In the genomic region with DNA sequence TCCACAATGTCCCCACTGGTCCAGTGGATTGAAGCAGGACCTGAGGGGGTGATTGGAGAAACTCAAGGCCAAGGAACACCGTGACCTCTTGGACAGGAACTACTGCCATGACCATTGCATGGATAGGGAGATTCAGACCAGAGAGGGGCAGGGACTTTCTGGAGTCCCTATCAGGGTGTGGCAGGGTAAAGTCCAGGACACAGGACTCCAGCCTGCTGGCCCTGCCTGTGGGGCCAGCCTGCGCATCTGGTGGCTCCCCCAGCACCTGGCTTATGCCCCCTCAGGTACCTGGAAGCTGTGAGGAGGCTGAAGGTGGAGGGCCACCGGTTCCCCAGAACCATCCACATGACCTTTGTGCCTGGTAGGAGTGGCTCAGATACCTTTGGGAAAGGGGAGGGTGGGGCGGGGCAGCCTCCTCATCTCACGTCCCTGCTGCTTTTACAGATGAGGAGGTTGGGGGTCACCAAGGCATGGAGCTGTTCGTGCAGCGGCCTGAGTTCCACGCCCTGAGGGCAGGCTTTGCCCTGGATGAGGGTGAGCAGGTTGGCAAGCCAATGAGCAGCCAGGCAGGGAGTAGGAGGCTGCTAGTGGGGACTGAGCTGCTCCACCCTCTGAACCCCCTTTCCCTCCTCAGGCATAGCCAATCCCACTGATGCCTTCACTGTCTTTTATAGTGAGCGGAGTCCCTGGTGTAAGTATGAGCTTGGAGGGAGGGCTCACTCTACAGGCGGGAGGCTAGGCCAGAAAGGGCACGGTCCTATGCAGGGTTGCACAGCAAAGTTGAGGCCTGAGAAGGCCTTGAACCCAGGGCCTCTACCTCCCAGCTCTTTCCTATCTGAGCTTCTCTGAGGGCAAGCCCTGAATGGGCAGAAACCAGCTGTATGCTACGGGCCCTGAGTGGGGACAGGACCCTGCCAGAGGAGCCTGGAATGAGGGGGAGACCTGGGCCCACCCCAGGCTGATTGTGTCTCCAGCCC, we compare ENCODE assay signal across 16 cellular contexts. TPM values are rescaled to one million over a fixed set of nuclear protein-coding genes. Genes with fewer than 3 reads are reported as not detected.
A peak's percentile ranks its signal among the peaks of the same experiment; 100 is the strongest.
DNase-seq lines count a peak whose midpoint lies in the region; ATAC-seq and TF ChIP-seq lines count a peak whose summit lies in the region.
"Had no signal": no experiment of that assay in that cellular context is flagged by ENCODE, and none has a peak within 500 bp of the region (broad histone marks: within the 10 kb centered on the region; RNA-seq: fewer than 3 reads in every experiment).

No MANE protein-coding gene starts in this region.

- H3K27ac Mint-ChIP-seq in activated T-cell treated with anti-CD3 and anti-CD28 coated beads, Interleukin-2, amount 50 U/mL, for 24 hours, result peak overlapping the region; percentile 79
- H3K27ac Mint-ChIP-seq in endodermal cell, result no peak overlapping the region
- peak overlapping the region; percentile 42 for H3K27ac Mint-ChIP-seq in stimulated activated naive B cell treated with anti-CD40 and anti-IgM and Interleukin-4, amounts not matched to agents 10 μg/mL and 1 μg/mL and 100 μg/mL, for 72 hours

- no peaks in the 10 kb centered on the region for H3K9me3 ChIP-seq in endodermal cell (ENCODE audit: control insufficient read depth, low read length)
- H3K9me3 ChIP-seq: upper lobe of left lung had no signal

- no peak for ATAC-seq in activated T-cell treated with anti-CD3 and anti-CD28 coated beads, Interleukin-2, amount 50 U/mL, for 4 hours
- ATAC-seq in stimulated activated naive B cell treated with anti-CD40 and anti-IgM and Interleukin-4, amounts not matched to agents 10 μg/mL and 1 μg/mL and 100 μg/mL, for 72 hours (replicated peaks), result no peak
- ATAC-seq in foreskin keratinocyte, result no peak
- ATAC-seq: natural killer cell; stimulated activated memory B cell treated with anti-CD40 and anti-IgM and Interleukin-4, amounts not matched to agents 10 μg/mL and 1 μg/mL and 100 μg/mL, for 72 hours had no signal

- no peak for TF ChIP-seq CTCF in endodermal cell (conservative IDR thresholded peaks at IDR 0.05)
- TF ChIP-seq CTCF in foreskin keratinocyte (conservative IDR thresholded peaks at IDR 0.05), result no peak

- H3K4me3 ChIP-seq in endodermal cell (ENCODE audit: low read length), result no peak overlapping the region
- H3K4me3 ChIP-seq: upper lobe of left lung had no signal

- H3K4me1 Mint-ChIP-seq in activated T-cell treated with anti-CD3 and anti-CD28 coated beads, Interleukin-2, amount 50 U/mL, for 24 hours (ENCODE audit: low read depth), result peaks cover 31% of the 10 kb centered on the region
- H3K4me1 Mint-ChIP-seq in activated T-cell treated with anti-CD3 and anti-CD28 coated beads, Interleukin-2, amount 50 U/mL, for 4 hours (ENCODE audit: low read depth), result peaks cover 19% of the 10 kb centered on the region
- H3K4me1 Mint-ChIP-seq in endodermal cell, result peaks cover 8% of the 10 kb centered on the region
- peaks cover 27 to 61% of the 10 kb centered on the region in 2 donors for H3K4me1 Mint-ChIP-seq in stimulated activated naive B cell treated with anti-CD40 and anti-IgM and Interleukin-4, amounts not matched to agents 10 μg/mL and 1 μg/mL and 100 μg/mL, for 72 hours

- H3K36me3 ChIP-seq in endodermal cell (ENCODE audit: control insufficient read depth, insufficient read depth, low read length), result no peaks in the 10 kb centered on the region

- H3K9ac ChIP-seq in endodermal cell (ENCODE audit: extremely low read depth, low read length, poor library complexity, severe bottlenecking), result no peak overlapping the region

- peaks cover 30% of the 10 kb centered on the region for H3K36me3 Mint-ChIP-seq in activated T-cell treated with anti-CD3 and anti-CD28 coated beads, Interleukin-2, amount 50 U/mL, for 24 hours (ENCODE audit: low read depth)
- H3K36me3 Mint-ChIP-seq in activated T-cell treated with anti-CD3 and anti-CD28 coated beads, Interleukin-2, amount 50 U/mL, for 4 hours (ENCODE audit: insufficient read depth), result peaks cover 3% of the 10 kb centered on the region
- H3K36me3 Mint-ChIP-seq in endodermal cell (ENCODE audit: low read depth), result peaks cover 5% of the 10 kb centered on the region
- peaks cover 9 to 14% of the 10 kb centered on the region in 2 donors for H3K36me3 Mint-ChIP-seq in stimulated activated naive B cell treated with anti-CD40 and anti-IgM and Interleukin-4, amounts not matched to agents 10 μg/mL and 1 μg/mL and 100 μg/mL, for 72 hours
- H3K36me3 Mint-ChIP-seq: natural killer cell had no signal

- H3K4me1 ChIP-seq in endodermal cell (ENCODE audit: control insufficient read depth, insufficient read depth, low read length), result peaks cover 8% of the 10 kb centered on the region
- peaks cover 5% of the 10 kb centered on the region for H3K4me1 ChIP-seq in foreskin keratinocyte

- no peak for DNase-seq in activated T-cell treated with anti-CD3 and anti-CD28 coated beads, Interleukin-2, amount 50 U/mL, for 24 hours
- no peak for DNase-seq in activated T-cell treated with anti-CD3 and anti-CD28 coated beads, Interleukin-2, amount 50 U/mL, for 4 hours
- DNase-seq in endodermal cell, result peak; percentile 45
- DNase-seq in stimulated activated naive B cell treated with anti-CD40 and anti-IgM and Interleukin-4, amounts not matched to agents 10 μg/mL and 1 μg/mL and 100 μg/mL, for 72 hours, result no peak
- no peak for DNase-seq in foreskin keratinocyte
- no peak for DNase-seq in activated CD4-positive, alpha-beta T cell treated with anti-CD3 and anti-CD28 coated beads, Interleukin-2, amount 50 U/mL, for 1 hour
- DNase-seq: activated effector memory CD4-positive, alpha-beta T cell treated with Interleukin-2 at 50 U/mL for 16 hours; aorta; DMS53; H7; natural killer cell; NCI-H1417 treated with DMSO at 0.1 percent for 48 hours; NCI-H82; upper lobe of left lung had no signal

- 60 to 91% methylated on average over 1 to 12 of the region's 12 CpGs for WGBS in endodermal cell (ENCODE audit: insufficient coverage in 1 of 2, insufficient read length in 1 of 2), 2 experiments

- no peak overlapping the region for H3K4me3 Mint-ChIP-seq in activated T-cell treated with anti-CD3 and anti-CD28 coated beads, Interleukin-2, amount 50 U/mL, for 24 hours
- no peak overlapping the region for H3K4me3 Mint-ChIP-seq in activated T-cell treated with anti-CD3 and anti-CD28 coated beads, Interleukin-2, amount 50 U/mL, for 4 hours
- no peak overlapping the region for H3K4me3 Mint-ChIP-seq in endodermal cell
- no peak overlapping the region for H3K4me3 Mint-ChIP-seq in stimulated activated naive B cell treated with anti-CD40 and anti-IgM and Interleukin-4, amounts not matched to agents 10 μg/mL and 1 μg/mL and 100 μg/mL, for 72 hours
- H3K4me3 Mint-ChIP-seq: natural killer cell; stimulated activated memory B cell treated with anti-CD40 and anti-IgM and Interleukin-4, amounts not matched to agents 10 μg/mL and 1 μg/mL and 100 μg/mL, for 72 hours had no signal

- no peaks in the 10 kb centered on the region for H3K27me3 ChIP-seq in endodermal cell (ENCODE audit: control insufficient read depth, insufficient read depth, low read length, poor library complexity, severe bottlenecking)
- H3K27me3 ChIP-seq in foreskin keratinocyte, result no peaks in the 10 kb centered on the region
- H3K27me3 ChIP-seq: upper lobe of left lung had no signal

- H3K27me3 Mint-ChIP-seq in activated T-cell treated with anti-CD3 and anti-CD28 coated beads, Interleukin-2, amount 50 U/mL, for 24 hours, result no peaks in the 10 kb centered on the region
- no peaks in the 10 kb centered on the region for H3K27me3 Mint-ChIP-seq in activated T-cell treated with anti-CD3 and anti-CD28 coated beads, Interleukin-2, amount 50 U/mL, for 4 hours (ENCODE audit: low read depth)
- H3K27me3 Mint-ChIP-seq in endodermal cell (ENCODE audit: insufficient read depth), result no peaks in the 10 kb centered on the region
- H3K27me3 Mint-ChIP-seq in stimulated activated naive B cell treated with anti-CD40 and anti-IgM and Interleukin-4, amounts not matched to agents 10 μg/mL and 1 μg/mL and 100 μg/mL, for 72 hours, result no peaks in the 10 kb centered on the region
- H3K27me3 Mint-ChIP-seq: stimulated activated memory B cell treated with anti-CD40 and anti-IgM and Interleukin-4, amounts not matched to agents 10 μg/mL and 1 μg/mL and 100 μg/mL, for 72 hours had no signal

- no peaks in the 10 kb centered on the region for H3K9me3 Mint-ChIP-seq in activated T-cell treated with anti-CD3 and anti-CD28 coated beads, Interleukin-2, amount 50 U/mL, for 24 hours
- H3K9me3 Mint-ChIP-seq in activated T-cell treated with anti-CD3 and anti-CD28 coated beads, Interleukin-2, amount 50 U/mL, for 4 hours, result no peaks in the 10 kb centered on the region
- H3K9me3 Mint-ChIP-seq in endodermal cell, result no peaks in the 10 kb centered on the region
- no peaks in the 10 kb centered on the region for H3K9me3 Mint-ChIP-seq in stimulated activated naive B cell treated with anti-CD40 and anti-IgM and Interleukin-4, amounts not matched to agents 10 μg/mL and 1 μg/mL and 100 μg/mL, for 72 hours
- H3K9me3 Mint-ChIP-seq: natural killer cell; stimulated activated memory B cell treated with anti-CD40 and anti-IgM and Interleukin-4, amounts not matched to agents 10 μg/mL and 1 μg/mL and 100 μg/mL, for 72 hours had no signal

- no peak overlapping the region for H3K27ac ChIP-seq in endodermal cell (ENCODE audit: low read depth, low read length)
- H3K27ac ChIP-seq in foreskin keratinocyte, result no peak overlapping the region
- H3K27ac ChIP-seq: C4-2B had no signal

RNA-seq across cellular contexts. Expression of gene ACY1, which starts 2.9 kb away (rescaled TPM):
- 10 to 100 TPM; 47.6 to 58.1 (median 55.9) TPM for total RNA-seq in activated T-cell treated with anti-CD3 and anti-CD28 coated beads, Interleukin-2, amount 50 U/mL, for 4 hours
- total RNA-seq in endodermal cell (10 to 100 TPM; 58.2 to 69.4 TPM), foreskin keratinocyte (62.3 and 69.9 TPM in 2 replicates)
- polyA plus RNA-seq in endodermal cell (2013, experiment 1 of 2), result 26.0 TPM
- 22.8 TPM for polyA plus RNA-seq in endodermal cell (2013, experiment 2 of 2)
- 62.5 and 73.2 TPM in 2 replicates for polyA plus RNA-seq in foreskin keratinocyte

RNA-seq across cellular contexts. Expression of gene RPL29, which starts 9.4 kb away (rescaled TPM):
- 1,000 to 10,000 TPM; 1,732 to 1,841 (median 1,813) TPM for total RNA-seq in activated T-cell treated with anti-CD3 and anti-CD28 coated beads, Interleukin-2, amount 50 U/mL, for 4 hours
- 1,000 to 10,000 TPM; 1,325 to 1,600 TPM for total RNA-seq in endodermal cell
- 1,775 TPM for polyA plus RNA-seq in endodermal cell (2013, experiment 1 of 2)
- 1,656 TPM for polyA plus RNA-seq in endodermal cell (2013, experiment 2 of 2)
- 1,319 and 1,629 TPM in 2 replicates for total RNA-seq in foreskin keratinocyte
- polyA plus RNA-seq in foreskin keratinocyte, result 2,404 and 2,789 TPM in 2 replicates

RNA-seq across cellular contexts. Expression of gene ABHD14A, which starts 11.4 kb away (rescaled TPM):
- 10 to 100 TPM; 11.8 to 19.7 (median 12.6) TPM for total RNA-seq in activated T-cell treated with anti-CD3 and anti-CD28 coated beads, Interleukin-2, amount 50 U/mL, for 4 hours
- 10 to 100 TPM in 1 of 2 donors, 1 to 10 TPM in 1; 9.6 to 10.1 TPM for total RNA-seq in endodermal cell
- 14.9 TPM for polyA plus RNA-seq in endodermal cell (2013, experiment 1 of 2)
- polyA plus RNA-seq in endodermal cell (2013, experiment 2 of 2), result 15.1 TPM
- total RNA-seq in foreskin keratinocyte, result 4.9 and 5.6 TPM in 2 replicates
- polyA plus RNA-seq in foreskin keratinocyte, result 8.9 and 9.5 TPM in 2 replicates

RNA-seq across cellular contexts. Expression of gene ABHD14B, which starts 12.4 kb away (rescaled TPM):
- 10 to 100 TPM; 27.4 to 30.9 (median 28.5) TPM for total RNA-seq in activated T-cell treated with anti-CD3 and anti-CD28 coated beads, Interleukin-2, amount 50 U/mL, for 4 hours
- total RNA-seq in endodermal cell (10 to 100 TPM; 11.4 to 12.9 TPM), foreskin keratinocyte (23.0 and 25.8 TPM in 2 replicates)
- polyA plus RNA-seq in endodermal cell (2013, experiment 1 of 2), result 10.4 TPM
- polyA plus RNA-seq in endodermal cell (2013, experiment 2 of 2), result 8.6 TPM
- 30.5 and 33.6 TPM in 2 replicates for polyA plus RNA-seq in foreskin keratinocyte

RNA-seq across cellular contexts. Expression of gene PCBP4, which starts 19.0 kb away (rescaled TPM):
- 10 to 100 TPM in 2 of 3 donors, 1 to 10 TPM in 1; 9.8 to 12.3 (median 10.4) TPM for total RNA-seq in activated T-cell treated with anti-CD3 and anti-CD28 coated beads, Interleukin-2, amount 50 U/mL, for 4 hours
- 10 to 100 TPM; 54.1 to 68.1 TPM for total RNA-seq in endodermal cell
- polyA plus RNA-seq in endodermal cell (2013, experiment 1 of 2), result 184 TPM
- 158 TPM for polyA plus RNA-seq in endodermal cell (2013, experiment 2 of 2)
- total RNA-seq in foreskin keratinocyte, result 30.9 and 33.4 TPM in 2 replicates
- polyA plus RNA-seq in foreskin keratinocyte, result 40.0 and 46.9 TPM in 2 replicates
